Comparison of ENCODE assay signal across 9 cellular contexts in the genomic region with DNA sequence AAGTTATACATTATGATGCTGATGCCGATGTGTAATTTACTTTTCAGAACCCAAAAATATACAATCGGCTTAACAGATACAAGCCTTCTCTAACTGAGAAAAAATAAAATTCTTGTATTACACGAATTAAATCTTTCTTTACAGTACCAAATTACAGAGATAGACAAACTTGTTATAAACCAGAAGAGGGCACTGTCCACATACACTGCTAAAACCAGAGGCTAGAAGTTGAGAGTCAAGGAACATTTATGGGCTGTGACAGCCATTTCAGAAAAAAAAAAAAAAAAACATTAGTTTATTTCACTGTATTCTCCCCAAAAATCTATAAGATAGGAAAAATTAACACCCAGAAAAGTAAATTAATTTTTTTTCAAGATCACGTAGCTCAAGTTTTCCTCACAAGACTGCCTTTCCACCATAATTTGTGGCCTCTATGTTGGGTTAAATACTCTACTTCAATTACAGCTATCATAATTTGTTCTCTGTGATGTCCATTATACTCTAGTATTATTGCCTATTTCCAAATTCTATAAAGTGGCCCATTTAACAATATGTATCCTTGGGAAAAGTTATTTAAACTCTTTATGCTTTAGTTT. TPM values are rescaled to one million over a fixed set of nuclear protein-coding genes. Genes with fewer than 3 reads are reported as not detected.
DNase-seq lines count a peak whose midpoint lies in the region; ATAC-seq and TF ChIP-seq lines count a peak whose summit lies in the region.
"Had no signal": no experiment of that assay in that cellular context is flagged by ENCODE, and none has a peak within 500 bp of the region (broad histone marks: within the 10 kb centered on the region; RNA-seq: fewer than 3 reads in every experiment).

No MANE protein-coding gene starts in this region.

- TF ChIP-seq CTCF in coronary artery (IDR thresholded peaks at IDR 0.05): peak; percentile 42

- ATAC-seq in HG02610 (IDR thresholded peaks at IDR 0.05; ENCODE audit: unreplicated experiment): peak; percentile 55

- H3K27ac ChIP-seq in coronary artery: no peak overlapping the region

- peak; percentile 61 for DNase-seq in EL
- DNase-seq in NCI-H82 (lab: John Stamatoyannopoulos, UW): peak; percentile 45
- no peak for DNase-seq in coronary artery (ENCODE audit: low spot score)
- DNase-seq in lung microvascular endothelial cell (ENCODE audit: low read depth in 2 of 2): peak; percentile 81 to 84
- DNase-seq in NCI-H128 (lab: John Stamatoyannopoulos, UW; ENCODE audit: unreplicated experiment): no peak
- no peak for DNase-seq in T-helper 9 cell
- DNase-seq in NCI-H1048 (lab: John Stamatoyannopoulos, UW): no peak

- H3K4me3 ChIP-seq in coronary artery: no peak overlapping the region

RNA-seq across cellular contexts. Expression of gene EREG, which starts 12.0 kb away (rescaled TPM):
- not detected in 2 replicates for total RNA-seq in lung microvascular endothelial cell
- total RNA-seq: T-helper 1 cell treated with Interleukin-12 subunit alpha and Interleukin-12 subunit beta and Interleukin-4 antibody, amounts not matched to agents 30 ng/mL and 1 ng/mL, for 36 hours had no signal

Comparison
In these comparisons a context has a peak if more than half of its experiments do, and no peak if none do; other contexts are left out.
1. DNase-seq: peak in EL (single experiment), NCI-H82 (single experiment) and lung microvascular endothelial cell (2 of 2); none in coronary artery (single experiment), NCI-H128 (single experiment), T-helper 9 cell (single experiment) and NCI-H1048 (single experiment).